Comparison of ENCODE assay signal across 18 cellular contexts in genomic region chr2:3289164-3289515, GRCh38.
"Had no signal": no experiment of that assay in that cellular context is flagged by ENCODE, and none has a peak within 500 bp of the region (broad histone marks: within the 10 kb centered on the region; RNA-seq: fewer than 3 reads in every experiment).

No MANE protein-coding gene starts in this region.

- H3K27me3 Mint-ChIP-seq: activated CD4-positive, alpha-beta T cell treated with anti-CD3 and anti-CD28 coated beads, Interleukin-2, amount 10 ng/mL, durations not matched to agents 24 days and 14 days; activated CD8-positive, alpha-beta T cell treated with anti-CD3 and anti-CD28 coated beads for 36 hours; activated naive CD4-positive, alpha-beta T cell treated with anti-CD3 and anti-CD28 coated beads, Interleukin-2, amount 50 U/mL, for 24 hours; stimulated activated naive CD8-positive, alpha-beta T cell treated with anti-CD3 and anti-CD28 coated beads, Interleukin-15, Interleukin-2, amounts not matched to agents 100 ng/mL and 50 ng/mL, for 24 hours; T-cell had no signal

- DNase-seq: activated CD4-positive, alpha-beta T cell treated with anti-CD3 and anti-CD28 coated beads, Interleukin-2, amount 10 ng/mL, durations not matched to agents 24 days and 14 days; activated CD8-positive, alpha-beta T cell treated with anti-CD3 and anti-CD28 coated beads for 36 hours; activated gamma-delta T cell; activated T-cell treated with anti-CD3 and anti-CD28 coated beads, Interleukin-2, amount 50 U/mL, for 48 hours; foreskin keratinocyte; glutamatergic neuron; natural killer cell; occipital lobe; stimulated activated CD4-positive, alpha-beta T cell treated with anti-CD3 and anti-CD28 coated beads, Interleukin-12 subunit alpha, Interleukin-12 subunit beta, amount 100 ng/mL, for 4 hours; stimulated activated CD4-positive, alpha-beta T cell treated with anti-CD3 and anti-CD28 coated beads, Interleukin-2, amount 100 ng/mL, for 24 hours; T-cell; T-helper 9 cell had no signal

- H3K27ac Mint-ChIP-seq: activated CD4-positive, alpha-beta T cell treated with anti-CD3 and anti-CD28 coated beads, Interleukin-2, amount 10 ng/mL, durations not matched to agents 24 days and 14 days; activated CD8-positive, alpha-beta T cell treated with anti-CD3 and anti-CD28 coated beads for 36 hours; activated naive CD4-positive, alpha-beta T cell treated with anti-CD3 and anti-CD28 coated beads, Interleukin-2, amount 50 U/mL, for 24 hours; stimulated activated naive CD8-positive, alpha-beta T cell treated with anti-CD3 and anti-CD28 coated beads, Interleukin-15, Interleukin-2, amounts not matched to agents 100 ng/mL and 50 ng/mL, for 24 hours; T-cell had no signal

- H3K9me3 Mint-ChIP-seq: activated CD4-positive, alpha-beta T cell treated with anti-CD3 and anti-CD28 coated beads, Interleukin-2, amount 10 ng/mL, durations not matched to agents 24 days and 14 days; activated CD8-positive, alpha-beta T cell treated with anti-CD3 and anti-CD28 coated beads for 36 hours; activated naive CD4-positive, alpha-beta T cell treated with anti-CD3 and anti-CD28 coated beads, Interleukin-2, amount 50 U/mL, for 24 hours had no signal

- ATAC-seq: activated CD8-positive, alpha-beta T cell treated with anti-CD3 and anti-CD28 coated beads for 36 hours; foreskin keratinocyte; left colon; natural killer cell; SK-N-SH treated with all-trans-retinoic acid at 6 μM for 48 hours; T-cell had no signal

- H3K36me3 Mint-ChIP-seq: natural killer cell had no signal

- H3K4me1 Mint-ChIP-seq: activated CD4-positive, alpha-beta T cell treated with anti-CD3 and anti-CD28 coated beads, Interleukin-2, amount 10 ng/mL, durations not matched to agents 24 days and 14 days had no signal

- H3K4me3 Mint-ChIP-seq: activated CD4-positive, alpha-beta T cell treated with anti-CD3 and anti-CD28 coated beads, Interleukin-2, amount 10 ng/mL, durations not matched to agents 24 days and 14 days; activated CD8-positive, alpha-beta T cell treated with anti-CD3 and anti-CD28 coated beads for 36 hours; activated naive CD4-positive, alpha-beta T cell treated with anti-CD3 and anti-CD28 coated beads, Interleukin-2, amount 50 U/mL, for 24 hours; natural killer cell; stimulated activated naive CD8-positive, alpha-beta T cell treated with anti-CD3 and anti-CD28 coated beads, Interleukin-15, Interleukin-2, amounts not matched to agents 100 ng/mL and 50 ng/mL, for 24 hours; T-cell had no signal

- H3K27ac ChIP-seq: cardiac muscle cell, foreskin keratinocyte, upper lobe of left lung had no signal
